ENCODE assay signal across 1 cellular context in genomic region chr4:96407651-96408342, GRCh38.
TF ChIP-seq lines count a peak whose summit lies in the region.

No MANE protein-coding gene starts in this region.

TF ChIP-seq in H1, 55 proteins besides CTCF, POLR2A, EP300 and RAD21 (continued from another document):
- no peak for TF ChIP-seq CHD7 (IDR thresholded peaks at IDR 0.05; ENCODE audit: insufficient replicate concordance, low read length)
- TF ChIP-seq CBX8 (IDR thresholded peaks at IDR 0.05; ENCODE audit: borderline replicate concordance, low read depth, low read length), result no peak
- no peak for TF ChIP-seq HDAC6 (IDR thresholded peaks at IDR 0.05; ENCODE audit: low read depth, low read length)
- TF ChIP-seq SIRT6 (IDR thresholded peaks at IDR 0.05; ENCODE audit: low read length), result no peak
- TF ChIP-seq ATF2 (IDR thresholded peaks at IDR 0.05; ENCODE audit: low read length), result no peak
- no peak for TF ChIP-seq TAF7 (optimal IDR thresholded peaks at IDR 0.05; ENCODE audit: borderline replicate concordance, low read depth, low read length)
- no peak for TF ChIP-seq BCL11A (IDR thresholded peaks at IDR 0.05; ENCODE audit: low read depth in 2 of 2, low read length in 2 of 2)
- no peak for TF ChIP-seq NRF1 (IDR thresholded peaks at IDR 0.05; ENCODE audit: low read depth, low read length)
- no peak for TF ChIP-seq EZH2 (IDR thresholded peaks at IDR 0.05; ENCODE audit: low read depth, low read length, severe bottlenecking)
- TF ChIP-seq CBX5 (IDR thresholded peaks at IDR 0.05; ENCODE audit: low read depth, low read length), result no peak
- TF ChIP-seq SP1 (IDR thresholded peaks at IDR 0.05; ENCODE audit: low read depth, low read length), result no peak
- TF ChIP-seq TEAD4 (IDR thresholded peaks at IDR 0.05; ENCODE audit: low read depth, low read length), result no peak
- TF ChIP-seq USF2 (IDR thresholded peaks at IDR 0.05; ENCODE audit: low read length), result no peak
